16 cellular contexts compared by ENCODE assay signal in the genomic region with DNA sequence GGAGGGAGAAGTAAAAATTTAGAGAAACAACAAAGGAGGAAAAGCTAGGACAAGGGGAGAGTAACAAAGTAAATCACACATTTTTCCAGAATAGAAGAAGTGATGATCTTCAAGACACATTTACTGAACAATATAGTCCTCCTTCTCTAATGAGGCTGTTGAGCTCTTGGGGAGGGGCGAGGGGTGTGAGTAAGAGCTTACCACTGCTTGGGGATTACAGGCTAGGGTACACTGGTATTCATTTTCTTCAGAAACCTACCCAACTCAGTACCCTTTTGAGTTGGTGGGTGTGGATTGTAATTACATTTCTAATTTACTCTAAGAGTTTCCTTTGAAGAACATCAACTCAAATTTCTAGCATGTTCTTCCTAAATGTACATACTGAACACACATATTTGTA.
DNase-seq lines count a peak whose midpoint lies in the region; ATAC-seq, FAIRE-seq and TF ChIP-seq lines count a peak whose summit lies in the region.
"Had no signal": no experiment of that assay in that cellular context is flagged by ENCODE, and none has a peak within 500 bp of the region (broad histone marks: within the 10 kb centered on the region; RNA-seq: fewer than 3 reads in every experiment).

No MANE protein-coding gene starts in this region.

- H3K27me3 Mint-ChIP-seq in activated CD8-positive, alpha-beta memory T cell treated with anti-CD3 and anti-CD28 coated beads, Interleukin-2, amount 10 ng/mL, durations not matched to agents 7 days and 5 days, result no peaks in the 10 kb centered on the region
- H3K27me3 Mint-ChIP-seq in activated B cell treated with CpG ODN at 0.5 μM for 24 hours (no peaks in the 10 kb centered on the region), memory B cell (no peaks in the 10 kb centered on the region)
- H3K27me3 Mint-ChIP-seq: CD4-positive, alpha-beta T cell had no signal

- H3K4me3 Mint-ChIP-seq in activated CD8-positive, alpha-beta memory T cell treated with anti-CD3 and anti-CD28 coated beads, Interleukin-2, amount 10 ng/mL, durations not matched to agents 7 days and 5 days, result no peak overlapping the region
- H3K4me3 Mint-ChIP-seq in activated B cell treated with CpG ODN at 0.5 μM for 24 hours (no peak overlapping the region), memory B cell (no peak overlapping the region)
- H3K4me3 Mint-ChIP-seq: CD4-positive, alpha-beta T cell; H9 had no signal

- CTCF ChIA-PET in activated CD8-positive, alpha-beta memory T cell treated with anti-CD3 and anti-CD28 coated beads, Interleukin-2, amount 10 ng/mL, durations not matched to agents 7 days and 5 days (lab: Charles Lee), result interaction anchor here (1.3 kb wide), 1 partner anchor 45 kb away, joined by 3 read pairs; no protein-coding TSS in a partner anchor
- CTCF ChIA-PET in activated B cell treated with CpG ODN at 0.5 μM for 24 hours (lab: Charles Lee), result interaction anchor here (1.0 kb wide), 1 partner anchor 162 kb away, joined by 3 read pairs; no protein-coding TSS in a partner anchor

- TF ChIP-seq CTCF in activated B cell treated with CpG ODN at 0.5 μM for 24 hours (IDR thresholded peaks at IDR 0.05), result no peak

- ATAC-seq in activated CD8-positive, alpha-beta memory T cell treated with anti-CD3 and anti-CD28 coated beads, Interleukin-2, amount 10 ng/mL, durations not matched to agents 7 days and 5 days, result no peak
- ATAC-seq in activated B cell treated with CpG ODN at 0.5 μM for 24 hours (ENCODE audit: low read depth) (no peak), memory B cell (ENCODE audit: low read depth) (no peak), GM18511 (IDR thresholded peaks at IDR 0.05; ENCODE audit: unreplicated experiment) (no peak)

- H3K4me1 Mint-ChIP-seq in activated CD8-positive, alpha-beta memory T cell treated with anti-CD3 and anti-CD28 coated beads, Interleukin-2, amount 10 ng/mL, durations not matched to agents 7 days and 5 days, result peaks cover 46% of the 10 kb centered on the region
- H3K4me1 Mint-ChIP-seq in activated B cell treated with CpG ODN at 0.5 μM for 24 hours (peaks cover 19% of the 10 kb centered on the region), memory B cell (peaks cover 20% of the 10 kb centered on the region)
- H3K4me1 Mint-ChIP-seq: H9 had no signal

- FAIRE-seq in GM18507 (lab: Jason Lieb, UNC), result peak; percentile 44

- peaks cover 22% of the 10 kb centered on the region for H3K36me3 Mint-ChIP-seq in activated CD8-positive, alpha-beta memory T cell treated with anti-CD3 and anti-CD28 coated beads, Interleukin-2, amount 10 ng/mL, durations not matched to agents 7 days and 5 days
- H3K36me3 Mint-ChIP-seq in activated B cell treated with CpG ODN at 0.5 μM for 24 hours (ENCODE audit: low read depth) (peaks cover 23% of the 10 kb centered on the region), memory B cell (peaks cover 20% of the 10 kb centered on the region)

- H3K9me3 Mint-ChIP-seq in activated CD8-positive, alpha-beta memory T cell treated with anti-CD3 and anti-CD28 coated beads, Interleukin-2, amount 10 ng/mL, durations not matched to agents 7 days and 5 days (ENCODE audit: low read depth), result no peaks in the 10 kb centered on the region
- H3K9me3 Mint-ChIP-seq in activated B cell treated with CpG ODN at 0.5 μM for 24 hours (no peaks in the 10 kb centered on the region), memory B cell (no peaks in the 10 kb centered on the region)
- H3K9me3 Mint-ChIP-seq: CD4-positive, alpha-beta T cell; H9 had no signal

- no peak for DNase-seq in activated CD8-positive, alpha-beta memory T cell treated with anti-CD3 and anti-CD28 coated beads, Interleukin-2, amount 10 ng/mL, durations not matched to agents 7 days and 5 days
- no peak for DNase-seq in activated CD8-positive, alpha-beta memory T cell treated with anti-CD3 and anti-CD28 coated beads, Interleukin-2, amount 50 U/mL, for 4 hours
- no peak for DNase-seq in GM18507 (ENCODE audit: extremely low spot score, insufficient read length, low read depth)
- no peak for DNase-seq in activated B cell treated with CpG ODN at 0.5 μM for 24 hours
- no peak for DNase-seq in memory B cell (ENCODE audit: low spot score in 2 of 2)
- DNase-seq in NCI-H1417 treated with DMSO at 0.1 percent for 48 hours (lab: John Stamatoyannopoulos, UW), result no peak
- no peak for DNase-seq in ureter (ENCODE audit: low spot score)
- DNase-seq: 8988T; AML-193; C1 segment of cervical spinal cord; Calu3; CD4-positive, alpha-beta T cell; DMS 273 treated with DMSO at 0.1 percent for 48 hours; GOT3; H9 had no signal

- intact Hi-C loops in activated B cell treated with CpG ODN at 0.5 μM for 24 hours (cut with micrococcal nuclease), result loop anchor here (5.0 kb wide), 1 partner anchor 78 kb away; no protein-coding TSS in a partner anchor

- peak overlapping the region; percentile 3 for H3K27ac Mint-ChIP-seq in activated CD8-positive, alpha-beta memory T cell treated with anti-CD3 and anti-CD28 coated beads, Interleukin-2, amount 10 ng/mL, durations not matched to agents 7 days and 5 days
- H3K27ac Mint-ChIP-seq in activated B cell treated with CpG ODN at 0.5 μM for 24 hours (peak overlapping the region; percentile 10), memory B cell (peak overlapping the region; percentile 3)
- H3K27ac Mint-ChIP-seq: CD4-positive, alpha-beta T cell; H9 had no signal

- POLR2A ChIA-PET in activated B cell treated with CpG ODN at 0.5 μM for 24 hours (lab: Charles Lee), result no interaction called here
